8 cellular contexts compared by ENCODE assay signal in genomic region chr12:15788266-15789214, GRCh38. TPM values are rescaled to one million over a fixed set of nuclear protein-coding genes. Genes with fewer than 3 reads are reported as not detected.
DNase-seq lines count a peak whose midpoint lies in the region; ATAC-seq, FAIRE-seq and TF ChIP-seq lines count a peak whose summit lies in the region.

No MANE protein-coding gene starts in this region.

- POLR2A ChIA-PET in CD4-positive, alpha-beta T cell (lab: Charles Lee) = interaction anchor here (0.8 to 2.4 kb wide), 11 partner anchors 8 to 1531 kb away, joined by 3 to 13 read pairs (median 5); partner anchors contain the start of genes DERA and STRAP

- H3K27ac Mint-ChIP-seq in CD4-positive, alpha-beta T cell = peak overlapping the region; percentile 3
- peak overlapping the region; percentile 93 for H3K27ac Mint-ChIP-seq in astrocyte (ENCODE audit: unreplicated experiment)

- H3K9me3 Mint-ChIP-seq in CD4-positive, alpha-beta T cell = no peaks in the 10 kb centered on the region
- no peaks in the 10 kb centered on the region for H3K9me3 Mint-ChIP-seq in astrocyte (ENCODE audit: unreplicated experiment)

- TF ChIP-seq CTCF in CD4-positive, alpha-beta T cell (IDR thresholded peaks at IDR 0.05) = no peak
- TF ChIP-seq CTCF in astrocyte (IDR thresholded peaks at IDR 0.05; ENCODE audit: insufficient read depth, low read depth, low read length) (no peak), psoas muscle (IDR thresholded peaks at IDR 0.05) (no peak)

- peaks cover 64% of the 10 kb centered on the region for H3K27me3 Mint-ChIP-seq in CD4-positive, alpha-beta T cell
- no peaks in the 10 kb centered on the region for H3K27me3 Mint-ChIP-seq in astrocyte (ENCODE audit: low read depth, unreplicated experiment)

- H3K4me3 ChIP-seq in NT2/D1 (ENCODE audit: insufficient read length, low read depth) = peak overlapping the region; percentile 82
- H3K4me3 ChIP-seq in astrocyte (ENCODE audit: insufficient read depth, low read depth, low read length) = peak overlapping the region; percentile 100
- H3K4me3 ChIP-seq in psoas muscle = peak overlapping the region; percentile 97

- no peak overlapping the region for H3K27ac ChIP-seq in CD4-positive, alpha-beta T cell (ENCODE audit: low read depth, low read length)
- H3K27ac ChIP-seq in astrocyte (ENCODE audit: low read depth, low read length) (peak overlapping the region; percentile 86), psoas muscle (peak overlapping the region; percentile 88)

- H3K27me3 ChIP-seq in CD4-positive, alpha-beta T cell (ENCODE audit: control insufficient read depth, insufficient read depth, low read length) = peaks cover 46% of the 10 kb centered on the region
- H3K27me3 ChIP-seq in NT2/D1 (ENCODE audit: insufficient read depth, insufficient read length) (peaks cover 71% of the 10 kb centered on the region), astrocyte (ENCODE audit: insufficient read depth, low read length) (no peaks in the 10 kb centered on the region), psoas muscle (ENCODE audit: insufficient read depth in 3 of 3, low read length in 2 of 3) (no peaks in the 10 kb centered on the region)

- peak overlapping the region; percentile 91 for H3K4me2 ChIP-seq in astrocyte (ENCODE audit: low read length)

- H3K9ac ChIP-seq in NT2/D1 (ENCODE audit: insufficient read length, low read depth) (peak overlapping the region; percentile 79), astrocyte (ENCODE audit: low read length) (peak overlapping the region; percentile 97)

- peaks cover 60% of the 10 kb centered on the region for H3K79me2 ChIP-seq in astrocyte (ENCODE audit: insufficient read depth, low read length)

- H3K36me3 ChIP-seq in NT2/D1 (ENCODE audit: insufficient read depth, insufficient read length, low read length) (no peaks in the 10 kb centered on the region), astrocyte (ENCODE audit: insufficient read depth, low read length) (no peaks in the 10 kb centered on the region), psoas muscle (ENCODE audit: insufficient read depth in 1 of 2, low read depth in 1 of 2) (no peaks in the 10 kb centered on the region)

- peak in 7 of 10 experiments; percentile 5 to 42 (median 15) for DNase-seq in CD4-positive, alpha-beta T cell
- DNase-seq in NT2/D1 (ENCODE audit: low read depth, low spot score) (peak; percentile 64), astrocyte (ENCODE audit: low read depth) (peak; percentile 44), hippocampal formation (lab: John Stamatoyannopoulos, UW) (peak; percentile 39 to 69), psoas muscle (peak; percentile 50 to 52), T1000 (lab: John Stamatoyannopoulos, UW) (no peak)

- 1 to 2% (median 2%) methylated on average over 56 to 63 of the region's 63 CpGs for WGBS in psoas muscle, 3 donors

- H2AFZ ChIP-seq in astrocyte (ENCODE audit: low read depth, low read length) = peak overlapping the region; percentile 54

- intact Hi-C loops in CD4-positive, alpha-beta T cell (cut with DNase I, micrococcal nuclease) = loop anchor here (2.0 to 10.0 kb wide), 4 partner anchors 94 to 1394 kb away; partner anchors contain the start of gene STRAP (in 1 of the 2)
- intact Hi-C loops in psoas muscle (cut with DNase I) = loop anchor here (5.0 kb wide), 3 partner anchors 59 to 196 kb away; no protein-coding TSS in a partner anchor

- ATAC-seq in CD4-positive, alpha-beta T cell (ENCODE audit: poor library complexity) = peak; percentile 28
- ATAC-seq in GM19351 (IDR thresholded peaks at IDR 0.05; ENCODE audit: unreplicated experiment) (peak; percentile 38), HG03354 (IDR thresholded peaks at IDR 0.05; ENCODE audit: poor library complexity, severe bottlenecking, unreplicated experiment) (peak; percentile 52), psoas muscle (peak; percentile 34 to 64 (median 43))

- CTCF ChIA-PET in CD4-positive, alpha-beta T cell (lab: Charles Lee) = interaction anchor here (1.2 kb wide), 1 partner anchor 18 kb away, joined by 4 read pairs; no protein-coding TSS in a partner anchor

- H3K4me1 ChIP-seq in NT2/D1 (ENCODE audit: insufficient read depth, insufficient read length) = peaks cover 4% of the 10 kb centered on the region
- peaks cover 4% of the 10 kb centered on the region for H3K4me1 ChIP-seq in astrocyte (ENCODE audit: insufficient read depth, low read length)
- no peaks in the 10 kb centered on the region for H3K4me1 ChIP-seq in psoas muscle

- no peaks in the 10 kb centered on the region for H3K36me3 Mint-ChIP-seq in CD4-positive, alpha-beta T cell (ENCODE audit: low read depth)
- peaks cover 4% of the 10 kb centered on the region for H3K36me3 Mint-ChIP-seq in astrocyte (ENCODE audit: low read depth, unreplicated experiment)

- FAIRE-seq in astrocyte (lab: Jason Lieb, UNC) = no peak

- peaks cover 15% of the 10 kb centered on the region for H3K4me1 Mint-ChIP-seq in CD4-positive, alpha-beta T cell (ENCODE audit: low read depth)
- peaks cover 7% of the 10 kb centered on the region for H3K4me1 Mint-ChIP-seq in astrocyte (ENCODE audit: low read depth, unreplicated experiment)

- peak overlapping the region; percentile 98 for H3K4me3 Mint-ChIP-seq in CD4-positive, alpha-beta T cell
- H3K4me3 Mint-ChIP-seq in astrocyte (ENCODE audit: unreplicated experiment) = peak overlapping the region; percentile 91

- no peaks in the 10 kb centered on the region for H3K9me3 ChIP-seq in CD4-positive, alpha-beta T cell (ENCODE audit: control insufficient read depth, low read length)
- no peaks in the 10 kb centered on the region for H3K9me3 ChIP-seq in NT2/D1 (ENCODE audit: insufficient read depth, low read length)
- H3K9me3 ChIP-seq in astrocyte (ENCODE audit: insufficient read depth, low read depth, low read length) = no peaks in the 10 kb centered on the region
- no peaks in the 10 kb centered on the region for H3K9me3 ChIP-seq in psoas muscle

- peaks cover 11% of the 10 kb centered on the region for H4K20me1 ChIP-seq in astrocyte (ENCODE audit: insufficient read depth, low read length)

RNA-seq across cellular contexts. Expression of gene EPS8, which starts 0.6 kb away (rescaled TPM):
- total RNA-seq in CD4-positive, alpha-beta T cell = 1 to 10 TPM in 1 of 2 experiments, under 1 TPM in 1; 0.80 to 1.1 TPM
- 31.8 and 39.0 TPM in 2 replicates for total RNA-seq in astrocyte
- 10 to 100 TPM; 10.5 to 16.9 (median 14.0) TPM for total RNA-seq in psoas muscle
- polyA plus RNA-seq in psoas muscle = 10 to 100 TPM in 1 of 3 donors, 1 to 10 TPM in 2; 7.9 to 13.4 (median 8.9) TPM

Comparison
In these comparisons a context has a peak if more than half of its experiments do, and no peak if none do; other contexts are left out.
1. RNA of gene EPS8, which starts 0.6 kb away (total RNA-seq): 31.8 to 39.0 TPM in astrocyte and 10.5 to 16.9 TPM in psoas muscle; 0.80 to 1.1 TPM in CD4-positive, alpha-beta T cell; every median in the first group is over 4 times any median in the second.
2. Peak in every context shown above with its lines, with median percentiles within 50 percentile points of each other: ATAC-seq and H3K4me3 ChIP-seq.